8 cellular contexts compared by ENCODE assay signal in the genomic region with DNA sequence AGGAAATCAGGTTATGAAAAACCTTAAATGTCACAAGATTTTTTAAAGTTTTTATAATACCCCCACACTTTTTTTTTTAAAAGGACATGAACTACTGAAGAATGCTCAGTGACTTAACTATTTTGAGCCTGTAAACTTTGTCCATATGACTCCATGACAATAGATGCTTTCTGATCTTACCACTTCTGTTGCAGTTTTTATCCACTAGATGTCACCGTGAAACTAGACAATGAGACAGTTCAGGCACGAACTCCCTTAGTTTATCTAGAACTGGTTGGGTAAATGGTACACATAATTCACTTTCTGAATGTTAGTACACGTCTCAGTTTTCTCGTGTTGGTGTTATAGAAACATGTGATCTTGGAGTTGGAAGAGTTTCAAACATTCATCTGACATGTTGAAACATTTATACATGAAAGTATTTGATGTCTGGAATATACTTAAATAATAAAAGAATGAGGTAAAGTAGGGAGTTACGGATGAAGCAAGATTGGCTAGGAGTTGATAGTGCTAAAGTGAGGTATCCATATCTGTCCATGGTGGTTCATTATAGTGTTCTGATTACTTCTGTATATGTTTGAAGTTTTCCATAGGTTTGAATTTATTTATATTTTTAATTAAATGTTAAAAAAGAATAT. TPM values are rescaled to one million over a fixed set of nuclear protein-coding genes. Genes with fewer than 3 reads are reported as not detected.
DNase-seq lines count a peak whose midpoint lies in the region; ATAC-seq, FAIRE-seq and TF ChIP-seq lines count a peak whose summit lies in the region.

No MANE protein-coding gene starts in this region.

- H3K4me3 ChIP-seq in adrenal gland (no peak overlapping the region), right atrium auricular region (no peak overlapping the region), sigmoid colon (no peak overlapping the region)

- WGBS in adrenal gland, 4 donors, result 18 to 22% (median 20%) methylated on average over 5 of the region's 5 CpGs
- 20 to 22% methylated on average over 5 of the region's 5 CpGs for WGBS in sigmoid colon, 2 donors

- ATAC-seq in GM19023 (IDR thresholded peaks at IDR 0.05; ENCODE audit: unreplicated experiment), result peak; percentile 83
- ATAC-seq in HG03159 (IDR thresholded peaks at IDR 0.05; ENCODE audit: unreplicated experiment), result peak; percentile 97

- peak; percentile 88 for FAIRE-seq in D721Med (lab: Jason Lieb, UNC)

- H3K4me1 ChIP-seq in adrenal gland (replicated peaks in 1 of 2), result no peaks in the 10 kb centered on the region
- no peaks in the 10 kb centered on the region for H3K4me1 ChIP-seq in right atrium auricular region
- no peaks in the 10 kb centered on the region for H3K4me1 ChIP-seq in sigmoid colon

- TF ChIP-seq CTCF in D721Med (IDR thresholded peaks at IDR 0.05; ENCODE audit: insufficient read depth, missing control alignments), result peak; percentile 82
- peak; percentile 35 to 93 (median 84) for TF ChIP-seq CTCF in adrenal gland (IDR thresholded peaks at IDR 0.05)
- TF ChIP-seq CTCF in right atrium auricular region (IDR thresholded peaks at IDR 0.05), result peak; percentile 39 to 78
- TF ChIP-seq CTCF in sigmoid colon (IDR thresholded peaks at IDR 0.05), result peak; percentile 35 to 69 (median 51)

- H3K36me3 ChIP-seq in adrenal gland (replicated peaks in 1 of 2) (no peaks in the 10 kb centered on the region), right atrium auricular region (no peaks in the 10 kb centered on the region), sigmoid colon (no peaks in the 10 kb centered on the region)

- H3K9me3 ChIP-seq in adrenal gland (replicated peaks in 1 of 3) (no peaks in the 10 kb centered on the region), right atrium auricular region (no peaks in the 10 kb centered on the region), sigmoid colon (no peaks in the 10 kb centered on the region)

- peak; percentile 22 for DNase-seq in D721Med (ENCODE audit: insufficient read length, low spot score)
- DNase-seq in NCI-H226, result peak; percentile 27
- DNase-seq in adrenal gland, result peak in 2 of 7 donors; percentile 6 to 18
- no peak for DNase-seq in right atrium auricular region (ENCODE audit: low spot score)
- no peak for DNase-seq in sigmoid colon
- DNase-seq in ecto neural progenitor cell (ENCODE audit: low spot score), result no peak

- no peaks in the 10 kb centered on the region for H3K27me3 ChIP-seq in adrenal gland
- no peaks in the 10 kb centered on the region for H3K27me3 ChIP-seq in right atrium auricular region
- H3K27me3 ChIP-seq in sigmoid colon, result no peaks in the 10 kb centered on the region

- no peak for TF ChIP-seq POLR2A in adrenal gland (IDR thresholded peaks at IDR 0.05)
- TF ChIP-seq POLR2A in sigmoid colon (IDR thresholded peaks at IDR 0.05), result no peak

- no peak for TF ChIP-seq EP300 in sigmoid colon (IDR thresholded peaks at IDR 0.05)

- H3K27ac ChIP-seq in adrenal gland (no peak overlapping the region), right atrium auricular region (no peak overlapping the region), sigmoid colon (no peak overlapping the region)

- intact Hi-C loops in adrenal gland (cut with DNase I) (loop anchor here in 1 of 2 donors (5.0 to 10.0 kb wide), 3 partner anchors 180 to 443 kb away; no protein-coding TSS in a partner anchor), sigmoid colon (cut with DNase I) (loop anchor here (1.0 to 5.0 kb wide), 2 partner anchors 179 to 440 kb away; no protein-coding TSS in a partner anchor)

RNA-seq across cellular contexts. Expression of a gene that starts 8.1 kb away (rescaled TPM):
- 1 to 10 TPM in 6 of 8 donors, under 1 TPM in 2; 0.78 to 4.9 (median 2.0) TPM for total RNA-seq in adrenal gland
- 1 to 10 TPM in 1 of 3 donors, under 1 TPM in 2; 0.47 to 3.7 (median 0.72) TPM for polyA plus RNA-seq in adrenal gland
- total RNA-seq in right atrium auricular region, result under 1 TPM in 1 of 2 donors, not detected in 1; 0.24 TPM
- total RNA-seq in sigmoid colon, result under 1 TPM; 0.41 to 0.99 (median 0.77) TPM
- polyA plus RNA-seq in sigmoid colon, result under 1 TPM; 0.46 to 0.66 (median 0.60) TPM

RNA-seq across cellular contexts. Expression of a gene that starts 26.2 kb away (rescaled TPM):
- total RNA-seq in adrenal gland (1 to 10 TPM in 1 of 8 donors, under 1 TPM in 4, not detected in 3; 0.11 to 2.3 (median 0.29) TPM), right atrium auricular region (under 1 TPM in 1 of 2 donors, not detected in 1; 0.83 TPM), sigmoid colon (1 to 10 TPM in 2 of 4 donors, under 1 TPM in 2; 0.27 to 5.5 (median 1.2) TPM)
- polyA plus RNA-seq in adrenal gland (1 to 10 TPM in 1 of 3 donors, under 1 TPM in 2; 0.16 to 1.6 (median 0.24) TPM), sigmoid colon (under 1 TPM in 1 of 3 donors, not detected in 2; 0.52 TPM)

RNA-seq across cellular contexts. Expression of a gene that starts 43.0 kb away (rescaled TPM):
- under 1 TPM in 1 of 8 donors, not detected in 7; 0.28 TPM for total RNA-seq in adrenal gland
- under 1 TPM in 1 of 3 donors, not detected in 2; 0.07 TPM for polyA plus RNA-seq in adrenal gland
- not detected for total RNA-seq in right atrium auricular region
- not detected for total RNA-seq in sigmoid colon
- under 1 TPM in 1 of 3 donors, not detected in 2; 0.04 TPM for polyA plus RNA-seq in sigmoid colon

Comparison
In these comparisons a context has a peak if more than half of its experiments do, and no peak if none do; other contexts are left out.
1. DNase-seq: peak in D721Med (single experiment) and NCI-H226 (single experiment); none in right atrium auricular region (single experiment), sigmoid colon (single experiment) and ecto neural progenitor cell (single experiment).
2. Peak in every context shown above with its lines, with median percentiles within 50 percentile points of each other: CTCF ChIP-seq.